7 cellular contexts compared by ENCODE assay signal in the genomic region with DNA sequence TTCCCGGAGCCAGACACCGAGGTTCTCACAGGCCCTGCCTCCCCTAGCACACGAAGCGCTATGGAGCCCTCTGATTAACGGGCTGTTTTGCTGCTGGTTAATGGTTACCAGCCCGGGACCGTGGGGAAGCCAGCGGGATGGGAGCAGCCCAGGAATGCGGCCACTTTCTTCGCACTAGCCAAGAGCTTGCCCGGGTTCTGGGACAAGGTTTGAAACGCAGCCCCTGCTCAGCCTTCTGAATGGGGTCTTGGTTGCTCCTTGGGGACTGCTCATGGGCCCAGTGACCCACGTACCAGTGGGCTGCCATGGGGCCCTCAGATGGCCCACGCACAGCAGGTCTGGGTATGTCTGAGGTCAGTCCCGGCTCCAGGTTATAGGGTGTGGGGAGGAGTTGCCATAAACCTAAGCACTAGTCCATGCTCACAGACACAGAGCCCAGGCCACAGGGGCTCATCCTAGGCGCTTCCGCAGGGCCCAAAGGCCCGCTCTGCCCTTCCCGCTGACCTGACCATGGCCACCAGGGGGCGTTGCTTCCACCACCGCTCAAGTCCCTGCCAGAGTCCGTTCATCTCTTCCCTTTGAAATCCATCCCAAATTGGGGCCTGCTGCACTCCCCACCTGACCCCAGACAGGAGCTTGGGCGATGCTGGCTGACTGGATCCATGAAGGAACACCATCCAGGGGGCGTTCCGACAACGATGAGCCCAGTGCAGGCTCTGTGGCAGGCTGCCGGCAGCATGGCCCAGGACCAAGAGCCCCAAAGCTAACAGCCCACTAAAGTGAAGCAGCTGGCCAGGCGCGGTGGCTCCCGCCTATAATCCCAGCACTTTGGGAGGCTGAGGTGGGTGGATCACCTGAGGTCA. TPM values are rescaled to one million over a fixed set of nuclear protein-coding genes. Genes with fewer than 3 reads are reported as not detected.
DNase-seq lines count a peak whose midpoint lies in the region; ATAC-seq, FAIRE-seq and TF ChIP-seq lines count a peak whose summit lies in the region.

No MANE protein-coding gene starts in this region.

- H3K27me3 Mint-ChIP-seq in activated CD8-positive, alpha-beta memory T cell treated with anti-CD3 and anti-CD28 coated beads, Interleukin-2, amount 10 ng/mL, durations not matched to agents 7 days and 5 days: no peaks in the 10 kb centered on the region
- H3K27me3 Mint-ChIP-seq in naive thymus-derived CD8-positive, alpha-beta T cell: no peaks in the 10 kb centered on the region

- no peaks in the 10 kb centered on the region for H3K9me3 Mint-ChIP-seq in activated CD8-positive, alpha-beta memory T cell treated with anti-CD3 and anti-CD28 coated beads, Interleukin-2, amount 10 ng/mL, durations not matched to agents 7 days and 5 days (ENCODE audit: low read depth)
- no peaks in the 10 kb centered on the region for H3K9me3 Mint-ChIP-seq in naive thymus-derived CD8-positive, alpha-beta T cell

- no peak for TF ChIP-seq POLR2A in GM12892 (IDR thresholded peaks at IDR 0.05; ENCODE audit: low read depth, low read length)

- ATAC-seq in activated CD8-positive, alpha-beta memory T cell treated with anti-CD3 and anti-CD28 coated beads, Interleukin-2, amount 10 ng/mL, durations not matched to agents 7 days and 5 days: peak; percentile 57
- peak; percentile 68 to 74 for ATAC-seq in naive thymus-derived CD8-positive, alpha-beta T cell

- peak; percentile 48 for FAIRE-seq in GM12892 (lab: Jason Lieb, UNC)

- peak; percentile 93 for TF ChIP-seq CTCF in epithelial cell of proximal tubule (conservative IDR thresholded peaks at IDR 0.05; ENCODE audit: low read depth, low read length)

- no peak overlapping the region for H3K4me3 Mint-ChIP-seq in activated CD8-positive, alpha-beta memory T cell treated with anti-CD3 and anti-CD28 coated beads, Interleukin-2, amount 10 ng/mL, durations not matched to agents 7 days and 5 days
- H3K4me3 Mint-ChIP-seq in naive thymus-derived CD8-positive, alpha-beta T cell: no peak overlapping the region

- CTCF ChIA-PET in activated CD8-positive, alpha-beta memory T cell treated with anti-CD3 and anti-CD28 coated beads, Interleukin-2, amount 10 ng/mL, durations not matched to agents 7 days and 5 days (lab: Charles Lee): interaction anchor here (0.7 to 5.0 kb wide), 25 partner anchors 8 to 207 kb away, joined by 3 to 24 read pairs (median 6); a partner anchor contains a TSS

- H3K4me3 ChIP-seq in epithelial cell of proximal tubule (ENCODE audit: low read depth, low read length): peak overlapping the region; percentile 43

- POLR2A ChIA-PET in naive thymus-derived CD8-positive, alpha-beta T cell (lab: Charles Lee): interaction anchor here (0.9 to 1.2 kb wide), 3 partner anchors 43 to 73 kb away, joined by 3 to 4 read pairs (median 3); a partner anchor contains a TSS

- peaks cover 27% of the 10 kb centered on the region for H3K4me1 Mint-ChIP-seq in activated CD8-positive, alpha-beta memory T cell treated with anti-CD3 and anti-CD28 coated beads, Interleukin-2, amount 10 ng/mL, durations not matched to agents 7 days and 5 days
- H3K4me1 Mint-ChIP-seq in naive thymus-derived CD8-positive, alpha-beta T cell: peaks cover 13 to 40% (median 20%) of the 10 kb centered on the region in 4 donors

- peak; percentile 69 for DNase-seq in GM12892 (ENCODE audit: insufficient read length)
- peak; percentile 14 for DNase-seq in NCI-H526 treated with DMSO at 0.1 percent for 48 hours (lab: John Stamatoyannopoulos, UW)
- DNase-seq in activated CD8-positive, alpha-beta memory T cell treated with anti-CD3 and anti-CD28 coated beads, Interleukin-2, amount 10 ng/mL, durations not matched to agents 7 days and 5 days: peak; percentile 63
- DNase-seq in epithelial cell of proximal tubule (ENCODE audit: low read depth): peak; percentile 43
- peak; percentile 20 to 77 (median 54) for DNase-seq in naive thymus-derived CD8-positive, alpha-beta T cell
- peak; percentile 44 for DNase-seq in superior temporal gyrus (ENCODE audit: extremely low spot score)
- no peak for DNase-seq in DMS79 (lab: John Stamatoyannopoulos, UW)

- no peak overlapping the region for H3K27ac Mint-ChIP-seq in activated CD8-positive, alpha-beta memory T cell treated with anti-CD3 and anti-CD28 coated beads, Interleukin-2, amount 10 ng/mL, durations not matched to agents 7 days and 5 days
- H3K27ac Mint-ChIP-seq in naive thymus-derived CD8-positive, alpha-beta T cell: peak overlapping the region in 2 of 10 donors; percentile 11 to 86

- peaks cover 5% of the 10 kb centered on the region for H3K36me3 Mint-ChIP-seq in activated CD8-positive, alpha-beta memory T cell treated with anti-CD3 and anti-CD28 coated beads, Interleukin-2, amount 10 ng/mL, durations not matched to agents 7 days and 5 days
- peaks cover 0 to 30% (median 2%) of the 10 kb centered on the region in 3 donors for H3K36me3 Mint-ChIP-seq in naive thymus-derived CD8-positive, alpha-beta T cell

RNA-seq across cellular contexts. Expression of a gene that starts 31.5 kb away (rescaled TPM):
- polyA plus RNA-seq in GM12892 (2012; ENCODE audit: missing spikeins): 9.3 TPM
- total RNA-seq in activated CD8-positive, alpha-beta memory T cell treated with anti-CD3 and anti-CD28 coated beads, Interleukin-2, amount 10 ng/mL, durations not matched to agents 7 days and 5 days: 10 to 100 TPM; 29.6 to 30.0 TPM
- total RNA-seq in epithelial cell of proximal tubule: 88.7 and 115 TPM in 2 replicates
- 10 to 100 TPM; 62.5 to 63.7 TPM for total RNA-seq in naive thymus-derived CD8-positive, alpha-beta T cell
- 10 to 100 TPM; 28.3 to 53.2 (median 40.4) TPM for polyA plus RNA-seq in naive thymus-derived CD8-positive, alpha-beta T cell

RNA-seq across cellular contexts. Expression of a gene that starts 50.3 kb away (rescaled TPM):
- 24.2 TPM for polyA plus RNA-seq in GM12892 (2012; ENCODE audit: missing spikeins)
- 100 to 1,000 TPM; 197 to 247 TPM for total RNA-seq in activated CD8-positive, alpha-beta memory T cell treated with anti-CD3 and anti-CD28 coated beads, Interleukin-2, amount 10 ng/mL, durations not matched to agents 7 days and 5 days
- 119 and 171 TPM in 2 replicates for total RNA-seq in epithelial cell of proximal tubule
- total RNA-seq in naive thymus-derived CD8-positive, alpha-beta T cell: 10 to 100 TPM; 41.3 to 45.4 TPM
- polyA plus RNA-seq in naive thymus-derived CD8-positive, alpha-beta T cell: 10 to 100 TPM; 48.1 to 78.8 (median 61.1) TPM

RNA-seq across cellular contexts. Expression of a gene that starts 52.4 kb away (rescaled TPM):
- polyA plus RNA-seq in GM12892 (2012; ENCODE audit: missing spikeins): 5.1 TPM
- total RNA-seq in activated CD8-positive, alpha-beta memory T cell treated with anti-CD3 and anti-CD28 coated beads, Interleukin-2, amount 10 ng/mL, durations not matched to agents 7 days and 5 days: 10 to 100 TPM; 22.9 to 33.7 TPM
- total RNA-seq in epithelial cell of proximal tubule: 7.6 and 10.9 TPM in 2 replicates
- 10 to 100 TPM; 23.7 to 24.1 TPM for total RNA-seq in naive thymus-derived CD8-positive, alpha-beta T cell
- polyA plus RNA-seq in naive thymus-derived CD8-positive, alpha-beta T cell: 10 to 100 TPM in 1 of 3 donors, 1 to 10 TPM in 2; 7.6 to 11.0 (median 9.3) TPM
